Comparison of ENCODE assay signal across 24 cellular contexts in genomic region chr1:202908998-202909397, GRCh38. TPM values are rescaled to one million over a fixed set of nuclear protein-coding genes. Genes with fewer than 3 reads are reported as not detected.
DNase-seq lines count a peak whose midpoint lies in the region; ATAC-seq, FAIRE-seq and TF ChIP-seq lines count a peak whose summit lies in the region.
"Had no signal": no experiment of that assay in that cellular context is flagged by ENCODE, and none has a peak within 500 bp of the region (broad histone marks: within the 10 kb centered on the region; RNA-seq: fewer than 3 reads in every experiment).

No MANE protein-coding gene starts in this region.

- H3K36me3 ChIP-seq in HepG2 (replicated peaks in 1 of 2; ENCODE audit: control insufficient read depth in 1 of 2, insufficient read depth in 2 of 2, low read length in 2 of 2), result peaks cover 8 to 42% of the 10 kb centered on the region in 2 experiments; a peak in 4 of 5 replicates

- in situ Hi-C loops in HepG2 (cut with HindIII; ENCODE audit: extremely low pct_ligation_motif_present, low pct_unique_long_range_greater_than_20kb), result no loop called here

- no peaks in the 10 kb centered on the region for H4K20me1 ChIP-seq in HepG2 (ENCODE audit: insufficient read depth, low read length)
- H4K20me1 ChIP-seq: BLaER1 had no signal

- FAIRE-seq in HepG2 (lab: Jason Lieb, UNC), result no peak
- FAIRE-seq: A204.1, GM12878, GM12892, GM18507 had no signal

- WGBS in HepG2 (ENCODE audit: low lambda C conversion rate), result 98% methylated on average over 6 of the region's 6 CpGs

- H3K4me1 ChIP-seq in HepG2 (ENCODE audit: insufficient read depth, low read length), result no peaks in the 10 kb centered on the region
- H3K4me1 ChIP-seq: BE2C, BLaER1 had no signal

- TF ChIP-seq EP300 in HepG2 (IDR thresholded peaks at IDR 0.05; ENCODE audit: low read depth in 2 of 2, low read length in 2 of 2) (no peak), HepG2 (CRISPR knock-in tag; IDR thresholded peaks at IDR 0.05; ENCODE audit: borderline replicate concordance) (no peak)

- intact Hi-C loops in left colon (cut with DNase I, micrococcal nuclease) (no loop called here), HepG2 (cut with micrococcal nuclease; ENCODE audit: unreplicated experiment) (no loop called here)

- POLR2A ChIA-PET in HepG2 (lab: Yijun Ruan, JAX), result interaction anchor here (1.4 kb wide), 1 partner anchor 18 kb away, joined by 4 read pairs; the partner anchor contains the start of gene KLHL12

- DNase-seq in left colon (no peak), HepG2 (ENCODE audit: low spot score) (no peak), NCI-H1694 (lab: John Stamatoyannopoulos, UW) (no peak), substantia nigra (lab: John Stamatoyannopoulos, UW) (no peak)
- DNase-seq: 8988T; ACHN; BE2C; C1 segment of cervical spinal cord; CD4-positive, alpha-beta memory T cell; CD4-positive, CD25-positive, alpha-beta regulatory T cell; CD8-positive, alpha-beta memory T cell; DMS 273 treated with DMSO at 0.1 percent for 48 hours; DMS153; DMS53; DMS79; DND-41; EL; GDM1 had no signal

- no peak overlapping the region for H2AFZ ChIP-seq in HepG2 (ENCODE audit: low read length)

- no TSS peak for BruUV-seq in HepG2 (replicated peaks; lab: Mats Ljungman, UMichigan)

- no peak for TF ChIP-seq CTCF in HepG2 (CRISPR knock-in tag; IDR thresholded peaks at IDR 0.05)

- TF ChIP-seq RAD21 in HepG2 (CRISPR knock-in tag; IDR thresholded peaks at IDR 0.05), result no peak

- no peaks in the 10 kb centered on the region for H3K27me3 ChIP-seq in HepG2 (ENCODE audit: control insufficient read depth in 1 of 2, insufficient read depth in 2 of 2, low read length in 2 of 2)
- H3K27me3 ChIP-seq: BE2C, BLaER1 had no signal

- no peak overlapping the region for H3K9ac ChIP-seq in HepG2 (ENCODE audit: insufficient read depth, low read depth, low read length)

- ATAC-seq in left colon, result peak; percentile 50
- no peak for ATAC-seq in HepG2
- ATAC-seq in HG03045 (IDR thresholded peaks at IDR 0.05; ENCODE audit: unreplicated experiment), result no peak
- ATAC-seq: GM12878 had no signal

- H3K79me2 ChIP-seq in HepG2 (ENCODE audit: insufficient read depth, low read length), result no peaks in the 10 kb centered on the region

- no peaks in the 10 kb centered on the region for H3K9me3 ChIP-seq in HepG2 (ENCODE audit: low read length)
- H3K9me3 ChIP-seq: BE2C, BLaER1 had no signal

- CTCF ChIA-PET in HepG2 (lab: Yijun Ruan, JAX; ENCODE audit: low intra/inter-chr PET ratio, low total read pairs), result no interaction called here

- H3K4me2 ChIP-seq in HepG2 (ENCODE audit: low read depth, low read length), result no peak overlapping the region
- H3K4me2 ChIP-seq: BLaER1 had no signal

- H3K4me3 ChIP-seq in HepG2 (replicated peaks in 1 of 3; ENCODE audit: insufficient read depth in 1 of 3, low read depth in 2 of 3, low read length in 3 of 3), result no peak overlapping the region
- H3K4me3 ChIP-seq: BLaER1, GM12878 had no signal

- no peak for TF ChIP-seq POLR2A in HepG2 (IDR thresholded peaks at IDR 0.05; ENCODE audit: insufficient read depth in 1 of 2, low read depth in 2 of 2, low read length in 2 of 2)

- H3K27ac ChIP-seq in HepG2 (ENCODE audit: extremely low read length, insufficient read depth, low read length) (no peak overlapping the region), substantia nigra (ENCODE audit: low read depth, low read length, poor library complexity, severe bottlenecking) (no peak overlapping the region)
- H3K27ac ChIP-seq: BLaER1 had no signal

RNA-seq across cellular contexts. Expression of gene KLHL12, which starts 18.0 kb away (rescaled TPM):
- 10 to 100 TPM; 28.9 to 35.0 TPM for total RNA-seq in left colon
- total RNA-seq in HepG2 (2016; rRNA removed; fragmentation: Illumina TruSeq; extraction: Trizol), result 25.2 and 34.2 TPM in 2 replicates
- total RNA-seq in HepG2 (2016; cell fraction: cytosol; rRNA removed; fragmentation: Illumina TruSeq; extraction: Trizol; ENCODE audit: low read depth), result 7.3 and 7.9 TPM in 2 replicates
- 26.4 and 33.3 TPM in 2 replicates for total RNA-seq in HepG2 (2016; cell fraction: insoluble cytoplasmic fraction; rRNA removed; fragmentation: Illumina TruSeq; extraction: Trizol)
- 21.4 and 23.3 TPM in 2 replicates for total RNA-seq in HepG2 (2016; cell fraction: membrane; rRNA removed; fragmentation: Illumina TruSeq; extraction: Trizol)
- 17.6 and 18.9 TPM in 2 replicates for total RNA-seq in HepG2 (2016; cell fraction: nucleus; rRNA removed; fragmentation: Illumina TruSeq; extraction: Trizol)
- polyA plus RNA-seq in HepG2 (2011; rRNA removed), result 18.4 and 19.2 TPM in 2 replicates
- 10.6 and 14.8 TPM in 2 replicates for polyA plus RNA-seq in HepG2 (2011; cell fraction: cytosol; rRNA removed)
- polyA plus RNA-seq in HepG2 (2011; cell fraction: nucleus; rRNA removed), result 15.6 and 19.5 TPM in 2 replicates
- polyA plus RNA-seq in HepG2 (2012), result 11.2 and 13.3 TPM in 2 replicates
- 6.3 and 7.2 TPM in 2 replicates for polyA plus RNA-seq in HepG2 (2016; cell fraction: cytosol; fragmentation: Illumina TruSeq; extraction: Trizol; ENCODE audit: low read depth)
- polyA plus RNA-seq in HepG2 (2016; cell fraction: insoluble cytoplasmic fraction; fragmentation: Illumina TruSeq; extraction: Trizol; ENCODE audit: low read depth), result 24.9 and 26.5 TPM in 2 replicates
- polyA plus RNA-seq in HepG2 (2016; cell fraction: membrane; fragmentation: Illumina TruSeq; extraction: Trizol; ENCODE audit: low read depth), result 13.6 and 14.2 TPM in 2 replicates
- 23.9 and 24.7 TPM in 2 replicates for polyA plus RNA-seq in HepG2 (2016; cell fraction: nucleus; fragmentation: Illumina TruSeq; extraction: Trizol; ENCODE audit: insufficient read depth, low read depth)
- 20.4 and 27.5 TPM in 2 replicates for polyA minus RNA-seq in HepG2 (2011; rRNA and poly(A)+ RNA removed; ENCODE audit: low replicate concordance)
- polyA minus RNA-seq in HepG2 (2011; cell fraction: cytosol; rRNA and poly(A)+ RNA removed), result 10.0 and 11.4 TPM in 2 replicates
- polyA minus RNA-seq in HepG2 (2011; cell fraction: nucleus; rRNA and poly(A)+ RNA removed), result 17.6 and 26.7 TPM in 2 replicates

RNA-seq across cellular contexts. Expression of gene RABIF, which starts 20.0 kb away (rescaled TPM):
- total RNA-seq in left colon, result 10 to 100 TPM; 12.0 to 14.3 TPM
- 8.3 and 11.1 TPM in 2 replicates for total RNA-seq in HepG2 (2016; rRNA removed; fragmentation: Illumina TruSeq; extraction: Trizol)
- 3.2 and 3.3 TPM in 2 replicates for total RNA-seq in HepG2 (2016; cell fraction: cytosol; rRNA removed; fragmentation: Illumina TruSeq; extraction: Trizol; ENCODE audit: low read depth)
- total RNA-seq in HepG2 (2016; cell fraction: insoluble cytoplasmic fraction; rRNA removed; fragmentation: Illumina TruSeq; extraction: Trizol), result 8.7 and 12.4 TPM in 2 replicates
- total RNA-seq in HepG2 (2016; cell fraction: membrane; rRNA removed; fragmentation: Illumina TruSeq; extraction: Trizol), result 6.1 TPM in 2 replicates
- total RNA-seq in HepG2 (2016; cell fraction: nucleus; rRNA removed; fragmentation: Illumina TruSeq; extraction: Trizol), result 5.1 TPM in 2 replicates
- polyA plus RNA-seq in HepG2 (2011; rRNA removed), result 7.6 and 7.7 TPM in 2 replicates
- polyA plus RNA-seq in HepG2 (2011; cell fraction: cytosol; rRNA removed), result 5.7 and 8.0 TPM in 2 replicates
- 2.7 and 3.1 TPM in 2 replicates for polyA plus RNA-seq in HepG2 (2011; cell fraction: nucleus; rRNA removed)
- 5.7 and 7.0 TPM in 2 replicates for polyA plus RNA-seq in HepG2 (2012)
- 2.7 and 2.8 TPM in 2 replicates for polyA plus RNA-seq in HepG2 (2016; cell fraction: cytosol; fragmentation: Illumina TruSeq; extraction: Trizol; ENCODE audit: low read depth)
- 13.9 and 15.8 TPM in 2 replicates for polyA plus RNA-seq in HepG2 (2016; cell fraction: insoluble cytoplasmic fraction; fragmentation: Illumina TruSeq; extraction: Trizol; ENCODE audit: low read depth)
- 6.0 and 6.1 TPM in 2 replicates for polyA plus RNA-seq in HepG2 (2016; cell fraction: membrane; fragmentation: Illumina TruSeq; extraction: Trizol; ENCODE audit: low read depth)
- 8.4 and 8.9 TPM in 2 replicates for polyA plus RNA-seq in HepG2 (2016; cell fraction: nucleus; fragmentation: Illumina TruSeq; extraction: Trizol; ENCODE audit: insufficient read depth, low read depth)
- polyA minus RNA-seq in HepG2 (2011; rRNA and poly(A)+ RNA removed; ENCODE audit: low replicate concordance), result 7.0 and 11.0 TPM in 2 replicates
- 4.1 and 4.8 TPM in 2 replicates for polyA minus RNA-seq in HepG2 (2011; cell fraction: cytosol; rRNA and poly(A)+ RNA removed)
- 8.8 and 13.7 TPM in 2 replicates for polyA minus RNA-seq in HepG2 (2011; cell fraction: nucleus; rRNA and poly(A)+ RNA removed)

RNA-seq across cellular contexts. Expression of gene ADIPOR1, which starts 49.1 kb away (rescaled TPM):
- 10 to 100 TPM; 69.7 to 90.4 TPM for total RNA-seq in left colon
- 55.7 and 60.0 TPM in 2 replicates for total RNA-seq in HepG2 (2016; rRNA removed; fragmentation: Illumina TruSeq; extraction: Trizol)
- total RNA-seq in HepG2 (2016; cell fraction: cytosol; rRNA removed; fragmentation: Illumina TruSeq; extraction: Trizol; ENCODE audit: low read depth), result 116 and 119 TPM in 2 replicates
- total RNA-seq in HepG2 (2016; cell fraction: insoluble cytoplasmic fraction; rRNA removed; fragmentation: Illumina TruSeq; extraction: Trizol), result 55.1 and 57.7 TPM in 2 replicates
- 200 TPM in 2 replicates for total RNA-seq in HepG2 (2016; cell fraction: membrane; rRNA removed; fragmentation: Illumina TruSeq; extraction: Trizol)
- total RNA-seq in HepG2 (2016; cell fraction: nucleus; rRNA removed; fragmentation: Illumina TruSeq; extraction: Trizol), result 26.3 and 33.3 TPM in 2 replicates
- polyA plus RNA-seq in HepG2 (2011; rRNA removed), result 124 and 141 TPM in 2 replicates
- polyA plus RNA-seq in HepG2 (2011; cell fraction: cytosol; rRNA removed), result 127 and 156 TPM in 2 replicates
- 50.3 and 53.5 TPM in 2 replicates for polyA plus RNA-seq in HepG2 (2011; cell fraction: nucleus; rRNA removed)
- polyA plus RNA-seq in HepG2 (2012), result 65.7 and 73.9 TPM in 2 replicates
- 178 and 186 TPM in 2 replicates for polyA plus RNA-seq in HepG2 (2016; cell fraction: cytosol; fragmentation: Illumina TruSeq; extraction: Trizol; ENCODE audit: low read depth)
- 75.5 and 80.9 TPM in 2 replicates for polyA plus RNA-seq in HepG2 (2016; cell fraction: insoluble cytoplasmic fraction; fragmentation: Illumina TruSeq; extraction: Trizol; ENCODE audit: low read depth)
- 224 and 225 TPM in 2 replicates for polyA plus RNA-seq in HepG2 (2016; cell fraction: membrane; fragmentation: Illumina TruSeq; extraction: Trizol; ENCODE audit: low read depth)
- 58.1 and 58.4 TPM in 2 replicates for polyA plus RNA-seq in HepG2 (2016; cell fraction: nucleus; fragmentation: Illumina TruSeq; extraction: Trizol; ENCODE audit: insufficient read depth, low read depth)
- polyA minus RNA-seq in HepG2 (2011; rRNA and poly(A)+ RNA removed; ENCODE audit: low replicate concordance), result 194 and 401 TPM in 2 replicates
- 65.3 and 71.4 TPM in 2 replicates for polyA minus RNA-seq in HepG2 (2011; cell fraction: cytosol; rRNA and poly(A)+ RNA removed)
- polyA minus RNA-seq in HepG2 (2011; cell fraction: nucleus; rRNA and poly(A)+ RNA removed), result 39.9 and 41.4 TPM in 2 replicates

RNA-seq across cellular contexts. Expression of gene CYB5R1, which starts 58.1 kb away (rescaled TPM):
- total RNA-seq in left colon, result 10 to 100 TPM; 21.2 to 31.9 TPM
- total RNA-seq in HepG2 (2016; rRNA removed; fragmentation: Illumina TruSeq; extraction: Trizol), result 7.9 and 18.9 TPM in 2 replicates
- total RNA-seq in HepG2 (2016; cell fraction: cytosol; rRNA removed; fragmentation: Illumina TruSeq; extraction: Trizol; ENCODE audit: low read depth), result 5.7 and 6.4 TPM in 2 replicates
- total RNA-seq in HepG2 (2016; cell fraction: insoluble cytoplasmic fraction; rRNA removed; fragmentation: Illumina TruSeq; extraction: Trizol), result 7.2 and 19.9 TPM in 2 replicates
- 6.6 and 8.2 TPM in 2 replicates for total RNA-seq in HepG2 (2016; cell fraction: membrane; rRNA removed; fragmentation: Illumina TruSeq; extraction: Trizol)
- total RNA-seq in HepG2 (2016; cell fraction: nucleus; rRNA removed; fragmentation: Illumina TruSeq; extraction: Trizol), result 19.1 and 22.2 TPM in 2 replicates
- 18.7 and 21.4 TPM in 2 replicates for polyA plus RNA-seq in HepG2 (2011; rRNA removed)
- polyA plus RNA-seq in HepG2 (2011; cell fraction: cytosol; rRNA removed), result 16.6 and 18.4 TPM in 2 replicates
- polyA plus RNA-seq in HepG2 (2011; cell fraction: nucleus; rRNA removed), result 25.5 and 32.4 TPM in 2 replicates
- 19.2 and 20.3 TPM in 2 replicates for polyA plus RNA-seq in HepG2 (2012)
- polyA plus RNA-seq in HepG2 (2016; cell fraction: cytosol; fragmentation: Illumina TruSeq; extraction: Trizol; ENCODE audit: low read depth), result 4.6 and 5.2 TPM in 2 replicates
- 7.2 and 8.0 TPM in 2 replicates for polyA plus RNA-seq in HepG2 (2016; cell fraction: insoluble cytoplasmic fraction; fragmentation: Illumina TruSeq; extraction: Trizol; ENCODE audit: low read depth)
- 5.6 and 6.0 TPM in 2 replicates for polyA plus RNA-seq in HepG2 (2016; cell fraction: membrane; fragmentation: Illumina TruSeq; extraction: Trizol; ENCODE audit: low read depth)
- 28.5 and 33.9 TPM in 2 replicates for polyA plus RNA-seq in HepG2 (2016; cell fraction: nucleus; fragmentation: Illumina TruSeq; extraction: Trizol; ENCODE audit: insufficient read depth, low read depth)
- polyA minus RNA-seq in HepG2 (2011; rRNA and poly(A)+ RNA removed; ENCODE audit: low replicate concordance), result 28.9 and 38.2 TPM in 2 replicates
- 6.5 and 12.1 TPM in 2 replicates for polyA minus RNA-seq in HepG2 (2011; cell fraction: cytosol; rRNA and poly(A)+ RNA removed)
- polyA minus RNA-seq in HepG2 (2011; cell fraction: nucleus; rRNA and poly(A)+ RNA removed), result 21.4 and 21.9 TPM in 2 replicates
